Comparison of ENCODE assay signal across 8 cellular contexts in the genomic region with DNA sequence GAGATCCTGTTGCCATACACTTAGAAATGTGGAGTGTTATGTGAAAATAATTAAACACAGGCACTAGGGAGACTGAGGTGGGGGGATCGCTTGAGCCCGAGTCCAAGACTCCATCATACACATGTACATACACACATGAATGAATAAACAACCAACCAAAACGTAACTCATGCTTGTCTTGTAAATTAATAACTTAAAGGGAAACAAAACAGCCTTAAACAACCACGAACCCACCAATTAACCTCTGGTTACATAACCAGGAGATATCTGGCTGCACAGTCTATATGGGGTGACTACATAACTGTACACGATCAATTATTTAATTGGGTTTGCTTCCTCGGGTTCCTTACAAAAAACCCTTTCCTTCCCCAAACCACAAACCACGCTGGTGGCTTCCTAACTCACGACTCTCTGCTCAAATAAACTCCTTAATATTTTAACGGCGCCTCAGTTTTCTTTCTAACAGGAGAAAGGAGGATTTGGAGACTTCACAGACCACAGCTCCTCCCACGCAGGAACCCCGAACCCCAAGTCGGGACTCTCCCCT. TPM values are rescaled to one million over a fixed set of nuclear protein-coding genes. Genes with fewer than 3 reads are reported as not detected.
DNase-seq lines count a peak whose midpoint lies in the region; ATAC-seq and TF ChIP-seq lines count a peak whose summit lies in the region.

No MANE protein-coding gene starts in this region.

- H3K9me3 ChIP-seq in prostate gland: no peaks in the 10 kb centered on the region

- TF ChIP-seq CTCF in foreskin fibroblast (IDR thresholded peaks at IDR 0.05; ENCODE audit: low read depth, low read length): no peak
- TF ChIP-seq CTCF in prostate gland (IDR thresholded peaks at IDR 0.05): no peak

- ATAC-seq in GM18499 (IDR thresholded peaks at IDR 0.05; ENCODE audit: insufficient read depth, unreplicated experiment) (peak; percentile 9), HG02852 (IDR thresholded peaks at IDR 0.05; ENCODE audit: unreplicated experiment) (peak; percentile 5), HG03469 (IDR thresholded peaks at IDR 0.05; ENCODE audit: unreplicated experiment) (no peak)

- H3K27me3 ChIP-seq in prostate gland (replicated peaks; ENCODE audit: insufficient read depth): no peaks in the 10 kb centered on the region

- peak overlapping the region; percentile 69 to 94 for H3K4me3 ChIP-seq in foreskin fibroblast (ENCODE audit: low read depth in 1 of 2, low read length in 2 of 2)
- H3K4me3 ChIP-seq in prostate gland: peak overlapping the region; percentile 79 to 86

- 2% methylated on average over 13 of the region's 13 CpGs for WGBS in prostate gland

- H3K27ac Mint-ChIP-seq in T-helper 1 cell treated with Interleukin-12 subunit alpha and Interleukin-12 subunit beta and Interleukin-4 antibody, amounts not matched to agents 30 μg/mL and 1 μg/mL, for 36 hours: peak overlapping the region; percentile 32

- no peaks in the 10 kb centered on the region for H3K36me3 ChIP-seq in prostate gland

- peak overlapping the region; percentile 75 to 78 for H3K27ac ChIP-seq in prostate gland

- peak overlapping the region; percentile 88 for H3K4me3 Mint-ChIP-seq in T-helper 1 cell treated with Interleukin-12 subunit alpha and Interleukin-12 subunit beta and Interleukin-4 antibody, amounts not matched to agents 30 μg/mL and 1 μg/mL, for 36 hours

- intact Hi-C loops in prostate gland (cut with DNase I): no loop called here

- peaks cover 6% of the 10 kb centered on the region for H3K27me3 Mint-ChIP-seq in T-helper 1 cell treated with Interleukin-12 subunit alpha and Interleukin-12 subunit beta and Interleukin-4 antibody, amounts not matched to agents 30 μg/mL and 1 μg/mL, for 36 hours (ENCODE audit: low read depth)

- H3K4me1 Mint-ChIP-seq in T-helper 1 cell treated with Interleukin-12 subunit alpha and Interleukin-12 subunit beta and Interleukin-4 antibody, amounts not matched to agents 30 μg/mL and 1 μg/mL, for 36 hours (ENCODE audit: low read depth): peaks cover 9% of the 10 kb centered on the region

- peaks cover 28% of the 10 kb centered on the region for H3K9me3 Mint-ChIP-seq in T-helper 1 cell treated with Interleukin-12 subunit alpha and Interleukin-12 subunit beta and Interleukin-4 antibody, amounts not matched to agents 30 μg/mL and 1 μg/mL, for 36 hours

- H3K4me1 ChIP-seq in prostate gland (replicated peaks): no peaks in the 10 kb centered on the region

- no peak for TF ChIP-seq POLR2A in prostate gland (IDR thresholded peaks at IDR 0.05)

- DNase-seq in foreskin fibroblast (peak in 1 of 2 donors; percentile 5), prostate gland (ENCODE audit: low spot score) (no peak), NCI-H187 (lab: John Stamatoyannopoulos, UW) (no peak), amniotic stem cell (lab: John Stamatoyannopoulos, UW) (no peak)

- peaks cover 3% of the 10 kb centered on the region for H3K36me3 Mint-ChIP-seq in T-helper 1 cell treated with Interleukin-12 subunit alpha and Interleukin-12 subunit beta and Interleukin-4 antibody, amounts not matched to agents 30 μg/mL and 1 μg/mL, for 36 hours (ENCODE audit: low read depth)

RNA-seq across cellular contexts. Expression of gene ZNF670, which starts 0.8 kb away (rescaled TPM):
- 1 to 10 TPM; 2.9 to 4.7 TPM for total RNA-seq in prostate gland

RNA-seq across cellular contexts. Expression of gene ZNF669, which starts 26.3 kb away (rescaled TPM):
- 1 to 10 TPM; 7.0 to 8.2 TPM for total RNA-seq in prostate gland
